Comparison of ENCODE assay signal across 15 cellular contexts in genomic region chr7:128865303-128865702, GRCh38. TPM values are rescaled to one million over a fixed set of nuclear protein-coding genes. Genes with fewer than 3 reads are reported as not detected.
"Had no signal": no experiment of that assay in that cellular context is flagged by ENCODE, and none has a peak within 500 bp of the region (broad histone marks: within the 10 kb centered on the region; RNA-seq: fewer than 3 reads in every experiment).

No MANE protein-coding gene starts in this region.

- H3K27ac ChIP-seq: body of pancreas, hepatocyte, spleen had no signal

- H3K27ac Mint-ChIP-seq: activated CD4-positive, alpha-beta memory T cell treated with anti-CD3 and anti-CD28 coated beads for 36 hours; activated naive CD4-positive, alpha-beta T cell treated with anti-CD3 and anti-CD28 coated beads, Interleukin-2, amount 10 ng/mL, durations not matched to agents 7 days and 5 days; dendritic cell treated with granulocyte-macrophage colony-stimulating factor and Interleukin-4, amounts not matched to agents 40 ng/mL and 50 ng/mL, for 4 days; mesothelial cell of epicardium had no signal

- H3K4me3 ChIP-seq: body of pancreas, hepatocyte, spleen had no signal

- H3K27me3 ChIP-seq: body of pancreas had no signal

- H3K4me3 Mint-ChIP-seq: activated CD4-positive, alpha-beta memory T cell treated with anti-CD3 and anti-CD28 coated beads for 36 hours; activated naive CD4-positive, alpha-beta T cell treated with anti-CD3 and anti-CD28 coated beads, Interleukin-2, amount 10 ng/mL, durations not matched to agents 7 days and 5 days; dendritic cell treated with granulocyte-macrophage colony-stimulating factor and Interleukin-4, amounts not matched to agents 40 ng/mL and 50 ng/mL, for 4 days had no signal

- ATAC-seq: body of pancreas; effector memory CD8-positive, alpha-beta T cell; sciatic nerve had no signal

- H2AFZ ChIP-seq: hepatocyte had no signal

- DNase-seq: activated CD4-positive, alpha-beta memory T cell treated with anti-CD3 and anti-CD28 coated beads for 36 hours; activated naive CD4-positive, alpha-beta T cell treated with anti-CD3 and anti-CD28 coated beads, Interleukin-2, amount 10 ng/mL, durations not matched to agents 7 days and 5 days; body of pancreas; effector memory CD8-positive, alpha-beta T cell; erythroblast; spleen; stimulated activated CD4-positive, alpha-beta T cell treated with anti-CD3 and anti-CD28 coated beads, Interleukin-2, amount 100 ng/mL, for 24 hours; stimulated activated naive CD4-positive, alpha-beta T cell treated with Interleukin-2 at 50 U/mL for 16 hours; trophoblast cell had no signal

- H3K9me3 ChIP-seq: body of pancreas, spleen had no signal

- H3K9me3 Mint-ChIP-seq: activated CD4-positive, alpha-beta memory T cell treated with anti-CD3 and anti-CD28 coated beads for 36 hours; activated naive CD4-positive, alpha-beta T cell treated with anti-CD3 and anti-CD28 coated beads, Interleukin-2, amount 10 ng/mL, durations not matched to agents 7 days and 5 days; dendritic cell treated with granulocyte-macrophage colony-stimulating factor and Interleukin-4, amounts not matched to agents 40 ng/mL and 50 ng/mL, for 4 days; effector memory CD8-positive, alpha-beta T cell; mesothelial cell of epicardium had no signal

RNA-seq across cellular contexts. Expression of gene FLNC, which starts 35.1 kb away (rescaled TPM):
- total RNA-seq: T-helper 2 cell treated with Interferon-gamma antibody and Interleukin-4, amounts not matched to agents 100 ng/mL and 5 ng/mL, for 36 hours had no signal

RNA-seq across cellular contexts. Expression of gene KCP, which starts 45.2 kb away (rescaled TPM):
- total RNA-seq: pulmonary artery endothelial cell had no signal
